Comparison of ENCODE assay signal across 1 cellular context in the genomic region with DNA sequence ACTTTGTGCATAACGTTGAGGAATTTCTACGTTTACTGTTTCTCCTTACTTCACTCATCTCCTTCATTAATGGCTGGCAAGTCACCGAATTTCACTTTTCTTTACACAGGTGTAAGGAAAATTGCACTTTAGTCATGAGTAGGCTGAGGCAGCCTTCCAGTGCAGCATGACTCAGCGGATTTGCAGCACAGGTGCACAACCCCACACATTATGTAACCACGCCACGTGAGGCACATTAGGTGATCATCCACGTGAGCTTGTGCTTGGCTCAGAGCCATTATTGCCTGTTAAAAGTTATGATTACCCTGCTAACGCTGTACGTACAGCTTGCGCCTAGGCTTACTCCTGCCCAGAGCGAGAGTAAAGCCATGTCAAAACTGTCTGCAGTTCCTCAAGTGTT.
TF ChIP-seq lines count a peak whose summit lies in the region.

No MANE protein-coding gene starts in this region.

TF ChIP-seq in liver, 16 proteins besides CTCF, POLR2A, EP300 and RAD21 (continued from another document):
- TF ChIP-seq FOXA2 (IDR thresholded peaks at IDR 0.05) = peak; percentile 58
TF ChIP-seq in liver: peak in this region for 12.
